Comparison of ENCODE assay signal across 9 cellular contexts in the genomic region with DNA sequence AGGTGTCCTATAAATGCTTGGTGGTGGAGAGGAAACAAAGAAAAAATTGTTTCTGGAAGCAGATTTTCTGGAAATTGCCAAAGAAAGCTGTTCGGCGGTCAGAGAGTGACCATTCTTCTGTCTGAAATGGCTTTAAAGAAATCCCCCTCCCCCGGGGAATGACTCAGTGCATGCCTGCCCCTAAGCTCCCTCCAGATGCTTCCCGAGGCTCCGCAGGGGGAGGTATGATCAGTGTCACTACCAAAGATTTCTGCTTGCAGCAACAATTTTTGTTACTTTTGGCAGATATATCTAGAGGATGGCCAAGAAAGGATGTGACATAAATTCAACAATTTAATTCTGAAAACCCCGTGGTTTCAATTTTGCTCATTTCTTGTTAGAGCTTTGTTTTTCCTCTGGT.
A peak's percentile ranks its signal among the peaks of the same experiment; 100 is the strongest.
DNase-seq lines count a peak whose midpoint lies in the region; ATAC-seq and TF ChIP-seq lines count a peak whose summit lies in the region.
"Had no signal": no experiment of that assay in that cellular context is flagged by ENCODE, and none has a peak within 500 bp of the region (broad histone marks: within the 10 kb centered on the region; RNA-seq: fewer than 3 reads in every experiment).

No MANE protein-coding gene starts in this region.

- H3K4me1 Mint-ChIP-seq in nephron progenitor cell = peaks cover 10% of the 10 kb centered on the region

- H3K4me3 Mint-ChIP-seq in nephron progenitor cell = no peak overlapping the region

- peak; percentile 94 to 97 for ATAC-seq in left cardiac atrium
- no peak for ATAC-seq in HG03175 (IDR thresholded peaks at IDR 0.05; ENCODE audit: unreplicated experiment)

- no peak overlapping the region for H3K27ac Mint-ChIP-seq in nephron progenitor cell

- intact Hi-C loops in left cardiac atrium (cut with DNase I) (no loop called here), posterior vena cava (cut with DNase I) (no loop called here)

- H3K9me3 Mint-ChIP-seq in nephron progenitor cell = peaks cover 31% of the 10 kb centered on the region

- H3K27me3 Mint-ChIP-seq in nephron progenitor cell (ENCODE audit: low read depth, poor library complexity) = no peaks in the 10 kb centered on the region

- TF ChIP-seq CTCF in nephron progenitor cell (IDR thresholded peaks at IDR 0.05) = no peak

- DNase-seq in Daoy (ENCODE audit: low read depth) (peak; percentile 67), astrocyte of the hippocampus (ENCODE audit: low read depth, low spot score) (peak; percentile 97), left cardiac atrium (peak; percentile 87), posterior vena cava (ENCODE audit: low spot score) (peak; percentile 94), nephron progenitor cell (no peak), COLO668 (lab: John Stamatoyannopoulos, UW; ENCODE audit: unreplicated experiment) (no peak), SHP77 (lab: John Stamatoyannopoulos, UW) (no peak)
- DNase-seq: activated CD4-positive, alpha-beta T cell treated with anti-CD3 and anti-CD28 coated beads, Interleukin-2, amount 50 U/mL, for 48 hours had no signal

- no peaks in the 10 kb centered on the region for H3K36me3 Mint-ChIP-seq in nephron progenitor cell (ENCODE audit: low read depth)

Comparison
In these comparisons a context has a peak if more than half of its experiments do, and no peak if none do; other contexts are left out.
1. DNase-seq: peak in Daoy (single experiment), astrocyte of the hippocampus (single experiment), left cardiac atrium (single experiment) and posterior vena cava (single experiment); none in nephron progenitor cell (single experiment), COLO668 (single experiment) and SHP77 (0 of 2).